In genomic region chr4:1009647-1010521, GRCh38 we compare ENCODE assay signal across 8 cellular contexts. TPM values are rescaled to one million over a fixed set of nuclear protein-coding genes. Genes with fewer than 3 reads are reported as not detected.
A peak's percentile ranks its signal among the peaks of the same experiment; 100 is the strongest.
DNase-seq lines count a peak whose midpoint lies in the region; ATAC-seq and TF ChIP-seq lines count a peak whose summit lies in the region.

No MANE protein-coding gene starts in this region.

- CTCF ChIA-PET in Caco-2 (lab: Charles Lee): no interaction called here

- H3K9me3 Mint-ChIP-seq in Caco-2 (ENCODE audit: unreplicated experiment): peaks cover 10% of the 10 kb centered on the region
- H3K9me3 Mint-ChIP-seq in endothelial cell (ENCODE audit: unreplicated experiment): no peaks in the 10 kb centered on the region

- H3K27me3 ChIP-seq in Caco-2 (replicated peaks; ENCODE audit: control insufficient read depth, insufficient read depth, low read length) (no peaks in the 10 kb centered on the region), mononuclear cell (ENCODE audit: insufficient read depth, low read length) (peaks cover 28% of the 10 kb centered on the region)

- H3K36me3 Mint-ChIP-seq in Caco-2 (ENCODE audit: insufficient read depth, unreplicated experiment): peaks cover 16% of the 10 kb centered on the region
- peaks cover 8% of the 10 kb centered on the region for H3K36me3 Mint-ChIP-seq in endothelial cell (ENCODE audit: low read depth, unreplicated experiment)

- H3K4me3 Mint-ChIP-seq in Caco-2 (ENCODE audit: unreplicated experiment): peak overlapping the region; percentile 79
- no peak overlapping the region for H3K4me3 Mint-ChIP-seq in endothelial cell (ENCODE audit: unreplicated experiment)

- DNase-seq in Caco-2 (peak; percentile 69 to 71), NCI-H2196 (lab: John Stamatoyannopoulos, UW; ENCODE audit: unreplicated experiment) (peak; percentile 65), endothelial cell (ENCODE audit: low spot score) (peak; percentile 78)
- DNase-seq in activated CD8-positive, alpha-beta memory T cell treated with anti-CD3 and anti-CD28 coated beads for 48 hours (ENCODE audit: low read depth in 2 of 3, low spot score in 2 of 3): peak; percentile 52 to 60 (median 55)
- peak; percentile 46 to 48 for DNase-seq in stimulated activated CD8-positive, alpha-beta memory T cell treated with anti-CD3 and anti-CD28 coated beads, Interleukin-15, amount 100 ng/mL, for 48 hours (ENCODE audit: low read depth in 2 of 2)

- H3K4me1 ChIP-seq in Caco-2: peaks cover 13% of the 10 kb centered on the region
- peaks cover 32% of the 10 kb centered on the region for H3K4me1 ChIP-seq in mononuclear cell (ENCODE audit: insufficient read depth, low read length)

- peak in 1 of 2 experiments; percentile 7 for TF ChIP-seq CTCF in Caco-2 (IDR thresholded peaks at IDR 0.05; ENCODE audit: insufficient read depth in 1 of 2, low read depth in 1 of 2, low read length in 1 of 2, severe bottlenecking in 1 of 2, unreplicated experiment in 1 of 2)
- TF ChIP-seq CTCF in endothelial cell (IDR thresholded peaks at IDR 0.05; ENCODE audit: unreplicated experiment): peak; percentile 17

- ATAC-seq in GM21737 (IDR thresholded peaks at IDR 0.05; ENCODE audit: unreplicated experiment) (peak; percentile 39), HG03469 (IDR thresholded peaks at IDR 0.05; ENCODE audit: unreplicated experiment) (no peak)

- peaks cover 3% of the 10 kb centered on the region for H3K27me3 Mint-ChIP-seq in Caco-2 (ENCODE audit: insufficient read depth, unreplicated experiment)
- H3K27me3 Mint-ChIP-seq in endothelial cell (ENCODE audit: unreplicated experiment): peaks cover 33% of the 10 kb centered on the region

- H3K4me3 ChIP-seq in Caco-2 (ENCODE audit: low read depth, low read length): peak overlapping the region; percentile 73
- H3K4me3 ChIP-seq in mononuclear cell (ENCODE audit: low read length): peak overlapping the region; percentile 58

- no TSS peak for BruUV-seq in Caco-2 (replicated peaks; lab: Mats Ljungman, UMichigan)

- H3K9me3 ChIP-seq in Caco-2 (peaks cover 7% of the 10 kb centered on the region; the same call in 1 of the 2 replicates), mononuclear cell (ENCODE audit: low read depth, low read length) (no peaks in the 10 kb centered on the region)

- H3K4me1 Mint-ChIP-seq in Caco-2 (ENCODE audit: low read depth, unreplicated experiment) (peaks cover 6% of the 10 kb centered on the region), endothelial cell (ENCODE audit: unreplicated experiment) (no peaks in the 10 kb centered on the region)

- H3K27ac Mint-ChIP-seq in Caco-2 (ENCODE audit: unreplicated experiment) (peak overlapping the region; percentile 78), endothelial cell (ENCODE audit: unreplicated experiment) (no peak overlapping the region)

- intact Hi-C loops in Caco-2 (cut with micrococcal nuclease; ENCODE audit: unreplicated experiment): no loop called here

- no peaks in the 10 kb centered on the region for H3K36me3 ChIP-seq in Caco-2 (ENCODE audit: control insufficient read depth, insufficient read depth, low read length)

- POLR2A ChIA-PET in Caco-2 (lab: Charles Lee): no interaction called here

RNA-seq across cellular contexts. Expression of gene FGFRL1, which starts 1.5 kb away (rescaled TPM):
- total RNA-seq in Caco-2 (2022): 25.4 and 26.0 TPM in 2 replicates
- 5.2 TPM for total RNA-seq in endothelial cell (ENCODE audit: unreplicated experiment)
- 5.8 TPM for total RNA-seq in mononuclear cell

RNA-seq across cellular contexts. Expression of gene SLC26A1, which starts 16.7 kb away (rescaled TPM):
- total RNA-seq in Caco-2 (2022): 8.7 and 9.6 TPM in 2 replicates
- not detected for total RNA-seq in endothelial cell (ENCODE audit: unreplicated experiment)
- 0.10 TPM for total RNA-seq in mononuclear cell

RNA-seq across cellular contexts. Expression of gene IDUA, which starts 23.0 kb away (rescaled TPM):
- 26.4 and 26.9 TPM in 2 replicates for total RNA-seq in Caco-2 (2022)
- 14.9 TPM for total RNA-seq in endothelial cell (ENCODE audit: unreplicated experiment)
- total RNA-seq in mononuclear cell: 8.5 TPM

RNA-seq across cellular contexts. Expression of gene DGKQ, which starts 36.5 kb away (rescaled TPM):
- 13.9 and 14.1 TPM in 2 replicates for total RNA-seq in Caco-2 (2022)
- 14.5 TPM for total RNA-seq in endothelial cell (ENCODE audit: unreplicated experiment)
- 10.8 TPM for total RNA-seq in mononuclear cell
